In the genomic region with DNA sequence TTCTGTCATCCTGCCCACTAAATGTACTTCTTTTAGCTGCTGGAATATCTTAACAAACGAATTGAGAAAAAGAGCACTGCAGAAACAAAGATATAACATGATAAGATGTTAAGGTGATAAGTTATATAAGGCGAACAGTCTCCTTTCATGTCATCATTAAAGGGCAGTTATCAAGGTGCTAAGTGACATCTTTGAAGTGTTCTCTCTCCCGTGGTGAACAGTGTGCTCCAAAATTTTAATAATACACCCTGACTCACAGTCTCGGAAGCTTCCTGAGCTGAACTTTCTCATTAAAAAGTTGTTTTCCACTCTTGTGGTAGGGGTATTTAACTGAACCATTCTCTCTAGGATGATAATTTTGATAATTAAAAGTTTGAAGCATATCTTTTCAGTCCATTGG, we compare ENCODE assay signal across 17 cellular contexts.
DNase-seq lines count a peak whose midpoint lies in the region; ATAC-seq and TF ChIP-seq lines count a peak whose summit lies in the region.
"Had no signal": no experiment of that assay in that cellular context is flagged by ENCODE, and none has a peak within 500 bp of the region (broad histone marks: within the 10 kb centered on the region; RNA-seq: fewer than 3 reads in every experiment).

No MANE protein-coding gene starts in this region.

- CTCF ChIA-PET in activated naive CD4-positive, alpha-beta T cell treated with anti-CD3 and anti-CD28 coated beads, Interleukin-2, amount 10 ng/mL, durations not matched to agents 7 days and 5 days (lab: Charles Lee): no interaction called here

- H3K36me3 ChIP-seq in ascending aorta: peaks cover 0 to 12% of the 10 kb centered on the region in 2 donors
- H3K36me3 ChIP-seq in testis (ENCODE audit: low read depth, missing control alignments): no peaks in the 10 kb centered on the region

- WGBS in right cardiac atrium: 49% methylated on average over 4 of the region's 4 CpGs
- WGBS in testis, 2 donors: 72 to 79% methylated on average over 4 of the region's 4 CpGs

- ATAC-seq in Right ventricle myocardium superior (ENCODE audit: poor library complexity): peak; percentile 58
- peak; percentile 51 to 52 for ATAC-seq in right cardiac atrium
- ATAC-seq in HG03139 (IDR thresholded peaks at IDR 0.05; ENCODE audit: unreplicated experiment): no peak
- ATAC-seq: PC-3 had no signal

- H3K4me3 ChIP-seq in ascending aorta (no peak overlapping the region), right cardiac atrium (ENCODE audit: low read length) (no peak overlapping the region), testis (no peak overlapping the region)
- H3K4me3 ChIP-seq: SJSA1 had no signal

- no peaks in the 10 kb centered on the region for H3K27me3 Mint-ChIP-seq in activated naive CD4-positive, alpha-beta T cell treated with anti-CD3 and anti-CD28 coated beads, Interleukin-2, amount 10 ng/mL, durations not matched to agents 7 days and 5 days

- H3K4me1 ChIP-seq in ascending aorta (peaks cover 0 to 13% of the 10 kb centered on the region in 2 donors), right cardiac atrium (ENCODE audit: control insufficient read depth, insufficient read depth, low read length) (no peaks in the 10 kb centered on the region), testis (no peaks in the 10 kb centered on the region)

- intact Hi-C loops in ascending aorta (cut with DNase I) (no loop called here), Right ventricle myocardium superior (cut with DNase I) (loop anchor here (10.0 kb wide), 1 partner anchor 58 kb away; the partner anchor contains the start of gene PLS3), right cardiac atrium (cut with DNase I) (no loop called here), testis (cut with DNase I; ENCODE audit: low total_unique reads) (no loop called here)

- H3K9me3 Mint-ChIP-seq in activated naive CD4-positive, alpha-beta T cell treated with anti-CD3 and anti-CD28 coated beads, Interleukin-2, amount 10 ng/mL, durations not matched to agents 7 days and 5 days: no peaks in the 10 kb centered on the region

- H3K36me3 Mint-ChIP-seq in activated naive CD4-positive, alpha-beta T cell treated with anti-CD3 and anti-CD28 coated beads, Interleukin-2, amount 10 ng/mL, durations not matched to agents 7 days and 5 days: no peaks in the 10 kb centered on the region
- H3K36me3 Mint-ChIP-seq: CD14-positive monocyte had no signal

- H3K4me3 Mint-ChIP-seq in activated naive CD4-positive, alpha-beta T cell treated with anti-CD3 and anti-CD28 coated beads, Interleukin-2, amount 10 ng/mL, durations not matched to agents 7 days and 5 days: no peak overlapping the region
- H3K4me3 Mint-ChIP-seq: CD14-positive monocyte had no signal

- H3K27ac ChIP-seq in ascending aorta (peak overlapping the region; percentile 79 to 84), right cardiac atrium (ENCODE audit: low read length) (no peak overlapping the region), testis (no peak overlapping the region)
- H3K27ac ChIP-seq: HL-60, RWPE1, SJSA1 had no signal

- H3K27me3 ChIP-seq in ascending aorta (no peaks in the 10 kb centered on the region), right cardiac atrium (ENCODE audit: control insufficient read depth, insufficient read depth) (no peaks in the 10 kb centered on the region), testis (no peaks in the 10 kb centered on the region)
- H3K27me3 ChIP-seq: SJSA1 had no signal

- no peak for DNase-seq in ascending aorta (ENCODE audit: low spot score in 2 of 2)
- no peak for DNase-seq in Right ventricle myocardium superior
- no peak for DNase-seq in right cardiac atrium
- DNase-seq in DMS79 (lab: John Stamatoyannopoulos, UW): no peak
- DNase-seq in testis: no peak
- no peak for DNase-seq in activated naive CD4-positive, alpha-beta T cell treated with anti-CD3 and anti-CD28 coated beads, Interleukin-2, amount 10 ng/mL, durations not matched to agents 7 days and 5 days
- DNase-seq: DMS79 treated with DMSO at 0.1 percent for 48 hours, NCI-H1417 treated with DMSO at 0.1 percent for 48 hours, NCI-H1930, NCI-H226, NCI-H524, PC-3 had no signal

- H3K9me3 ChIP-seq in ascending aorta (no peaks in the 10 kb centered on the region), right cardiac atrium (ENCODE audit: control insufficient read depth, low read length) (no peaks in the 10 kb centered on the region), testis (no peaks in the 10 kb centered on the region)
- H3K9me3 ChIP-seq: SJSA1 had no signal

- no peak for TF ChIP-seq POLR2A in testis (IDR thresholded peaks at IDR 0.05)

- no peak overlapping the region for H3K27ac Mint-ChIP-seq in activated naive CD4-positive, alpha-beta T cell treated with anti-CD3 and anti-CD28 coated beads, Interleukin-2, amount 10 ng/mL, durations not matched to agents 7 days and 5 days
- H3K27ac Mint-ChIP-seq: CD14-positive monocyte had no signal

- TF ChIP-seq CTCF in ascending aorta (IDR thresholded peaks at IDR 0.05) (no peak), testis (IDR thresholded peaks at IDR 0.05) (no peak)

- H3K4me1 Mint-ChIP-seq in activated naive CD4-positive, alpha-beta T cell treated with anti-CD3 and anti-CD28 coated beads, Interleukin-2, amount 10 ng/mL, durations not matched to agents 7 days and 5 days: no peaks in the 10 kb centered on the region
- H3K4me1 Mint-ChIP-seq: CD14-positive monocyte had no signal

Comparison
In these comparisons a context has a peak if more than half of its experiments do, and no peak if none do; other contexts are left out.
1. H3K27ac ChIP-seq: peak in ascending aorta (2 of 2); none in right cardiac atrium (single experiment) and testis (0 of 2).